Comparison of ENCODE assay signal across 17 cellular contexts in the genomic region with DNA sequence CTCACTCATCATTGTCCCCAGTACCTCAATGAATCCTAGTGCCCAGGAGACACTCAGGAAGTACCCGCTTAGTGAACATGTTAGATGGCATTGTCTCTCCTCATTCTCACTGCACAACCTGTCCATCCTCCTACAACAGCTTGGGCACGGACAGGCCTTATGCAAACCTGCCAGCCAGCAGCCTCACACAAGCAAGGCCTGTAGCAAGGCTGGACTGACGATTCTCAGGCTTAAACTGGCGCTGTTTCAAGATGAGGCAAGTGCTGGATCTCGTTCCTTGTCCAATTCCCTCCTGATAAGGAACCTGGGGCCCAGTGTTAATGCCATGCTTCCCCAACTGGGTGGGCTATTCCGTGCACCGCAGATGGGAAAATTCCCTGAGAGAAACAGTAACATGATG. TPM values are rescaled to one million over a fixed set of nuclear protein-coding genes. Genes with fewer than 3 reads are reported as not detected.
"Had no signal": no experiment of that assay in that cellular context is flagged by ENCODE, and none has a peak within 500 bp of the region (broad histone marks: within the 10 kb centered on the region; RNA-seq: fewer than 3 reads in every experiment).

No MANE protein-coding gene starts in this region.

- ATAC-seq: activated CD8-positive, alpha-beta T cell treated with anti-CD3 and anti-CD28 coated beads, Interleukin-2, amount 10 ng/mL, durations not matched to agents 7 days and 5 days; activated T-cell treated with anti-CD3 and anti-CD28 coated beads, Interleukin-2, amount 50 U/mL, for 72 hours; esophagus mucosa had no signal

- DNase-seq: activated B cell treated with CpG ODN at 0.5 μM for 24 hours; activated CD4-positive, alpha-beta T cell treated with anti-CD3 and anti-CD28 coated beads for 48 hours; activated CD8-positive, alpha-beta memory T cell treated with anti-CD3 and anti-CD28 coated beads, Interleukin-2, amount 50 U/mL, for 4 hours; activated CD8-positive, alpha-beta T cell treated with anti-CD3 and anti-CD28 coated beads, Interleukin-2, amount 10 ng/mL, durations not matched to agents 7 days and 5 days; activated gamma-delta T cell treated with Interleukin-2 at 50 U/mL for 16 hours; activated T-cell treated with anti-CD3 and anti-CD28 coated beads, Interleukin-2, amount 50 U/mL, for 72 hours; amygdala; cerebellar nuclear complex; foreskin fibroblast; kidney glomerular epithelial cell; ovary; stimulated activated CD4-positive, alpha-beta T cell treated with anti-CD3 and anti-CD28 coated beads, Interleukin-12 subunit alpha, Interleukin-12 subunit beta, amount 100 ng/mL, for 4 hours; stimulated activated CD4-positive, alpha-beta T cell treated with anti-CD3 and anti-CD28 coated beads, Interleukin-2, amount 100 ng/mL, for 24 hours; stomach; SW 1271 had no signal

- FAIRE-seq: TTC549 had no signal

RNA-seq across cellular contexts. Expression of a gene that starts 59.0 kb away (rescaled TPM):
- total RNA-seq: activated B cell treated with CpG ODN at 0.5 μM for 24 hours had no signal
